ENCODE assay signal across 8 cellular contexts in genomic region chr17:43388198-43389021, GRCh38. TPM values are rescaled to one million over a fixed set of nuclear protein-coding genes. Genes with fewer than 3 reads are reported as not detected.
DNase-seq lines count a peak whose midpoint lies in the region; ATAC-seq, FAIRE-seq and TF ChIP-seq lines count a peak whose summit lies in the region.

No MANE protein-coding gene starts in this region.

- no peaks in the 10 kb centered on the region for H3K27me3 ChIP-seq in right lobe of liver

- intact Hi-C loops in right lobe of liver (cut with DNase I) = no loop called here

- TF ChIP-seq POLR2A in right lobe of liver (IDR thresholded peaks at IDR 0.05) = peak; percentile 97

- DNase-seq in AG20443 (ENCODE audit: low spot score) = peak; percentile 88
- peak; percentile 50 for DNase-seq in GM19239 (ENCODE audit: insufficient read length, low spot score)
- peak; percentile 97 for DNase-seq in NCI-H774 (lab: John Stamatoyannopoulos, UW)
- DNase-seq in activated CD4-positive, alpha-beta T cell treated with anti-CD3 and anti-CD28 coated beads, Interleukin-2, amount 50 U/mL, for 48 hours = peak; percentile 89 to 90
- DNase-seq in dermis microvascular lymphatic vessel endothelial cell (ENCODE audit: low read depth in 2 of 2) = peak; percentile 74 to 94
- DNase-seq in right lobe of liver = peak; percentile 92 to 95 (median 94)
- peak; percentile 89 for DNase-seq in stimulated activated CD4-positive, alpha-beta T cell treated with anti-CD3 and anti-CD28 coated beads, Interleukin-4, amount 100 ng/mL, for 24 hours

- peaks cover 0 to 37% (median 5%) of the 10 kb centered on the region in 4 donors for H3K4me1 ChIP-seq in right lobe of liver

- no peaks in the 10 kb centered on the region for H3K9me3 ChIP-seq in right lobe of liver

- 0% methylated on average over 22 of the region's 42 CpGs for WGBS in right lobe of liver (ENCODE audit: insufficient coverage, low coverage, low lambda C conversion rate, missing lambda C conversion rate)

- H3K27ac ChIP-seq in right lobe of liver = peak overlapping the region; percentile 98 to 99 (median 98)

- peak overlapping the region; percentile 51 to 70 (median 64) for H3K4me3 ChIP-seq in right lobe of liver

- ATAC-seq in HG03521 (IDR thresholded peaks at IDR 0.05; ENCODE audit: unreplicated experiment) (peak; percentile 68), right lobe of liver (peak; percentile 76 to 84 (median 80))

- no peak for TF ChIP-seq CTCF in right lobe of liver (IDR thresholded peaks at IDR 0.05)

- peak; percentile 96 for FAIRE-seq in GM19239 (lab: Jason Lieb, UNC)

- no peaks in the 10 kb centered on the region for H3K36me3 ChIP-seq in right lobe of liver

RNA-seq across cellular contexts. Expression of gene ARL4D, which starts 10.4 kb away (rescaled TPM):
- total RNA-seq in dermis microvascular lymphatic vessel endothelial cell (0.77 and 1.5 TPM in 2 replicates), right lobe of liver (10 to 100 TPM; 10.9 to 31.8 (median 13.2) TPM)

Comparison
In these comparisons a context has a peak if more than half of its experiments do, and no peak if none do; other contexts are left out.
1. Peak in every context shown above with its lines: DNase-seq, ATAC-seq, H3K4me3 ChIP-seq and H3K27ac ChIP-seq.